In genomic region chrX:77910108-77910840, GRCh38 we compare ENCODE assay signal across 9 cellular contexts. TPM values are rescaled to one million over a fixed set of nuclear protein-coding genes. Genes with fewer than 3 reads are reported as not detected.
DNase-seq lines count a peak whose midpoint lies in the region; ATAC-seq, FAIRE-seq and TF ChIP-seq lines count a peak whose summit lies in the region.
"Had no signal": no experiment of that assay in that cellular context is flagged by ENCODE, and none has a peak within 500 bp of the region (broad histone marks: within the 10 kb centered on the region; RNA-seq: fewer than 3 reads in every experiment).

TSS of gene ATP7A (plus strand) at chrX:77910693. CDS start at chrX:77971642, 60,949 bp downstream.

- H3K9me3 ChIP-seq in kidney (ENCODE audit: control insufficient read depth in 1 of 2, low read length in 2 of 2): no peaks in the 10 kb centered on the region

- peak within 1 kb of the TSS; percentile 76 to 86 for H3K27ac ChIP-seq in kidney (ENCODE audit: low read depth in 2 of 2, low read length in 2 of 2)

- no peaks in the 10 kb centered on the region for H3K27me3 Mint-ChIP-seq in activated B cell treated with CpG ODN at 0.5 μM for 24 hours

- H3K9me3 Mint-ChIP-seq in activated B cell treated with CpG ODN at 0.5 μM for 24 hours: no peaks in the 10 kb centered on the region

- DNase-seq in AG09319 (ENCODE audit: extremely low read depth, low read depth) (peak; percentile 73), NCI-H2227 treated with DMSO at 0.1 percent for 48 hours (lab: John Stamatoyannopoulos, UW) (peak; percentile 91), activated B cell treated with CpG ODN at 0.5 μM for 24 hours (peak; percentile 72), kidney (peak; percentile 96)
- peak; percentile 89 for DNase-seq in central memory CD4-positive, alpha-beta T cell
- peak; percentile 80 for DNase-seq in stimulated activated CD4-positive, alpha-beta T cell treated with anti-CD3 and anti-CD28 coated beads, Interleukin-15, amount 100 ng/mL, for 1 hour (ENCODE audit: low read depth in 1 of 2, low spot score in 1 of 2)

- H3K9ac ChIP-seq in kidney (ENCODE audit: low read length in 2 of 2): peak within 1 kb of the TSS; percentile 89 to 98

- TF ChIP-seq CTCF in AG09319 (IDR thresholded peaks at IDR 0.05; ENCODE audit: low read depth, low read length) (peak; percentile 57), activated B cell treated with CpG ODN at 0.5 μM for 24 hours (IDR thresholded peaks at IDR 0.05) (no peak), kidney (IDR thresholded peaks at IDR 0.05; ENCODE audit: borderline replicate concordance, extremely low read depth, insufficient read depth) (peak; percentile 47)

- H3K4me3 ChIP-seq in kidney (ENCODE audit: low read length in 2 of 2): peak within 1 kb of the TSS; percentile 94 to 96

- no peaks in the 10 kb centered on the region for H3K4me1 ChIP-seq in kidney (ENCODE audit: control insufficient read depth in 1 of 2, insufficient read depth in 1 of 2, low read depth in 1 of 2, low read length in 2 of 2)

- ATAC-seq in GM19023 (IDR thresholded peaks at IDR 0.05; ENCODE audit: unreplicated experiment) (peak; percentile 98), HG03196 (IDR thresholded peaks at IDR 0.05; ENCODE audit: unreplicated experiment) (peak; percentile 97), activated B cell treated with CpG ODN at 0.5 μM for 24 hours (ENCODE audit: low read depth) (peak; percentile 92)

- H3K27ac Mint-ChIP-seq in activated B cell treated with CpG ODN at 0.5 μM for 24 hours: peak within 1 kb of the TSS; percentile 93

- intact Hi-C loops in activated B cell treated with CpG ODN at 0.5 μM for 24 hours (cut with micrococcal nuclease): loop anchor here (1.0 to 10.0 kb wide), 9 partner anchors 11 to 1737 kb away; partner anchors contain the start of genes COX7B, CYSLTR1, MAGT1 and PBDC1
- intact Hi-C loops in kidney (cut with DNase I): no loop called here

- H3K4me1 Mint-ChIP-seq in activated B cell treated with CpG ODN at 0.5 μM for 24 hours: peaks cover 21% of the 10 kb centered on the region

- H3K4me3 Mint-ChIP-seq in activated B cell treated with CpG ODN at 0.5 μM for 24 hours: peak within 1 kb of the TSS; percentile 96

- POLR2A ChIA-PET in activated B cell treated with CpG ODN at 0.5 μM for 24 hours (lab: Charles Lee): interaction anchor here (0.6 to 5.5 kb wide), 9 partner anchors 12 to 645 kb away, joined by 3 to 63 read pairs (median 4); partner anchors contain the start of genes COX7B, MAGT1 and PGK1

- H3K36me3 Mint-ChIP-seq in activated B cell treated with CpG ODN at 0.5 μM for 24 hours (ENCODE audit: low read depth): peaks cover 12% of the 10 kb centered on the region

- H3K36me3 ChIP-seq in kidney (ENCODE audit: control insufficient read depth in 1 of 2, insufficient read depth in 2 of 2, low read length in 2 of 2): no peaks in the 10 kb centered on the region

- FAIRE-seq in kidney (lab: Jason Lieb, UNC): no peak
- FAIRE-seq: TTC549 had no signal

- CTCF ChIA-PET in activated B cell treated with CpG ODN at 0.5 μM for 24 hours (lab: Charles Lee): interaction anchor here (0.6 to 3.7 kb wide), 4 partner anchors 11 to 215 kb away, joined by 3 to 24 read pairs (median 6); partner anchors contain the start of gene COX7B

RNA-seq across cellular contexts. Expression of gene ATP7A, which starts in this region (rescaled TPM):
- total RNA-seq in activated B cell treated with CpG ODN at 0.5 μM for 24 hours (8.2 and 9.4 TPM in 2 replicates), kidney (11.9 TPM)
- polyA plus RNA-seq in kidney (ENCODE audit: insufficient read depth, low read depth, low replicate concordance): 1.9 TPM

Comparison
In these comparisons a context has a peak if more than half of its experiments do, and no peak if none do; other contexts are left out.
1. Peak in every context shown above with its lines: DNase-seq, ATAC-seq, H3K4me3 ChIP-seq and H3K27ac ChIP-seq.